ENCODE assay signal across 18 cellular contexts in the genomic region with DNA sequence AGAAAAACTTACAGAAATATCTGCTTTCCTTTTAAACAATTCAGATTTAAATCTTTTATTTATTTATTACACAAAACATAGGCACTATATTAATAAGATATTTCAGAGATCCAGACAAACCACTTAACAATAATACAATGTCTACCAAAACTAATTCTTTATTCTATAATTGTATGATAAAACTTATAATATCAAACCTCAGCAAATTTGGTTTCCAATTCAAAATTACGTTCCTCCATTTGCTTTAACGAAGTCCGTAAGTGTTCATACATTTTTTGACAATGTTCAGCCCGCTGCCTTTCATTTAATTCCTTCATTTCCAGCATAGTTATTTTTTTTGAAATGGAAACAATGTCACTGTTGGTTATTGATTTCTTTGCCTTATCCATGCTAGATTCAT.
DNase-seq lines count a peak whose midpoint lies in the region; FAIRE-seq lines count a peak whose summit lies in the region.
"Had no signal": no experiment of that assay in that cellular context is flagged by ENCODE, and none has a peak within 500 bp of the region (broad histone marks: within the 10 kb centered on the region; RNA-seq: fewer than 3 reads in every experiment).

No MANE protein-coding gene starts in this region.

- FAIRE-seq in A204.1 (lab: Jason Lieb, UNC) (peak; percentile 44), G401.6 (lab: Jason Lieb, UNC) (peak; percentile 72), endometrium (lab: Jason Lieb, UNC) (peak; percentile 80)
- FAIRE-seq: D721Med, GM12892, H54 had no signal

- DNase-seq in amygdala (lab: John Stamatoyannopoulos, UW): no peak
- DNase-seq in NOMO-1 treated with dmso at 0.1 percent for 144 hours (lab: John Stamatoyannopoulos, UW; ENCODE audit: unreplicated experiment): no peak
- DNase-seq in activated CD4-positive, CD25-positive, alpha-beta regulatory T cell (lab: John Stamatoyannopoulos, UW): no peak
- DNase-seq: 8988T; CD4-positive, CD25-positive, alpha-beta regulatory T cell; CD8-positive, alpha-beta T cell; DMS 273 treated with DMSO at 0.1 percent for 48 hours; DMS79; EL; GF-D8; GOT3; HFFc6 had no signal
